Comparison of ENCODE assay signal across 3 cellular contexts in genomic region chr1:234568345-234568744, GRCh38.
TF ChIP-seq lines count a peak whose summit lies in the region.

No MANE protein-coding gene starts in this region.

TF ChIP-seq in HepG2, 621 proteins besides CTCF, POLR2A, EP300 and RAD21:
- TF ChIP-seq BRF2 (CRISPR knock-in tag; IDR thresholded peaks at IDR 0.05) (no peak), ATF7 (IDR thresholded peaks at IDR 0.05) (peak; percentile 53), ATF7 (CRISPR knock-in tag; IDR thresholded peaks at IDR 0.05) (no peak), FOSL1 (CRISPR knock-in tag; IDR thresholded peaks at IDR 0.05; ENCODE audit: borderline replicate concordance) (no peak)

TF ChIP-seq in HEK293, 187 proteins besides CTCF, POLR2A, EP300 and RAD21:
- TF ChIP-seq, protein P1, sequence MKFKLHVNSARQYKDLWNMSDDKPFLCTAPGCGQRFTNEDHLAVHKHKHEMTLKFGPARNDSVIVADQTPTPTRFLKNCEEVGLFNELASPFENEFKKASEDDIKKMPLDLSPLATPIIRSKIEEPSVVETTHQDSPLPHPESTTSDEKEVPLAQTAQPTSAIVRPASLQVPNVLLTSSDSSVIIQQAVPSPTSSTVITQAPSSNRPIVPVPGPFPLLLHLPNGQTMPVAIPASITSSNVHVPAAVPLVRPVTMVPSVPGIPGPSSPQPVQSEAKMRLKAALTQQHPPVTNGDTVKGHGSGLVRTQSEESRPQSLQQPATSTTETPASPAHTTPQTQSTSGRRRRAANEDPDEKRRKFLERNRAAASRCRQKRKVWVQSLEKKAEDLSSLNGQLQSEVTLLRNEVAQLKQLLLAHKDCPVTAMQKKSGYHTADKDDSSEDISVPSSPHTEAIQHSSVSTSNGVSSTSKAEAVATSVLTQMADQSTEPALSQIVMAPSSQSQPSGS (tag by site-specific recombination; IDR thresholded peaks at IDR 0.05; ENCODE audit: low read depth): peak; percentile 66; the same call in 1 of the 2 replicates
- TF ChIP-seq ZNF561 (tag by site-specific recombination; IDR thresholded peaks at IDR 0.05; ENCODE audit: borderline replicate concordance): no peak
TF ChIP-seq in HEK293: peak in this region for 1.

TF ChIP-seq in K562, 482 proteins besides CTCF, POLR2A, EP300 and RAD21:
- no peak for TF ChIP-seq TAF7 (tag; IDR thresholded peaks at IDR 0.05)
- TF ChIP-seq ATF3 (IDR thresholded peaks at IDR 0.05): peak; percentile 32
- no peak for TF ChIP-seq ATF3 (CRISPR knock-in tag; conservative IDR thresholded peaks at IDR 0.05)
- TF ChIP-seq SRF (CRISPR knock-in tag; IDR thresholded peaks at IDR 0.05): no peak
- TF ChIP-seq ZC3H4 (CRISPR knock-in tag; IDR thresholded peaks at IDR 0.05; ENCODE audit: borderline replicate concordance): no peak
- TF ChIP-seq, protein P2, sequence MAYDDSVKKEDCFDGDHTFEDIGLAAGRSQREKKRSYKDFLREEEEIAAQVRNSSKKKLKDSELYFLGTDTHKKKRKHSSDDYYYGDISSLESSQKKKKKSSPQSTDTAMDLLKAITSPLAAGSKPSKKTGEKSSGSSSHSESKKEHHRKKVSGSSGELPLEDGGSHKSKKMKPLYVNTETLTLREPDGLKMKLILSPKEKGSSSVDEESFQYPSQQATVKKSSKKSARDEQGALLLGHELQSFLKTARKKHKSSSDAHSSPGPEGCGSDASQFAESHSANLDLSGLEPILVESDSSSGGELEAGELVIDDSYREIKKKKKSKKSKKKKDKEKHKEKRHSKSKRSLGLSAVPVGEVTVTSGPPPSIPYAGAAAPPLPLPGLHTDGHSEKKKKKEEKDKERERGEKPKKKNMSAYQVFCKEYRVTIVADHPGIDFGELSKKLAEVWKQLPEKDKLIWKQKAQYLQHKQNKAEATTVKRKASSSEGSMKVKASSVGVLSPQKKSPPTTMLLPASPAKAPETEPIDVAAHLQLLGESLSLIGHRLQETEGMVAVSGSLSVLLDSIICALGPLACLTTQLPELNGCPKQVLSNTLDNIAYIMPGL (CRISPR knock-in tag; IDR thresholded peaks at IDR 0.05): no peak
